4 cellular contexts compared by ENCODE assay signal in genomic region chr11:65672982-65673381, GRCh38.
TF ChIP-seq lines count a peak whose summit lies in the region.

No MANE protein-coding gene starts in this region.

TF ChIP-seq in A549, 52 proteins besides CTCF, POLR2A, EP300 and RAD21:
- peak; percentile 58 for TF ChIP-seq ZC3H11A (IDR thresholded peaks at IDR 0.05)
- no peak for TF ChIP-seq FOSL2 (IDR thresholded peaks at IDR 0.05)
- no peak for TF ChIP-seq FOSL2 (CRISPR knock-in tag; IDR thresholded peaks at IDR 0.05)

TF ChIP-seq in HEK293, 187 proteins besides CTCF, POLR2A, EP300 and RAD21:
- no peak for TF ChIP-seq SALL2 (tag by site-specific recombination; IDR thresholded peaks at IDR 0.05; ENCODE audit: borderline replicate concordance)
- TF ChIP-seq ZNF121 (tag by site-specific recombination; IDR thresholded peaks at IDR 0.05): 0 out of 2 replicates have a peak, but pooled peaks have one; percentile 12

TF ChIP-seq in WTC11, 78 proteins besides CTCF, POLR2A, EP300 and RAD21:
- peak; percentile 33; the same call in 1 of the 2 replicates for TF ChIP-seq HMGA2 (CRISPR knock-in tag; IDR thresholded peaks at IDR 0.05)
- TF ChIP-seq RORB (CRISPR knock-in tag; IDR thresholded peaks at IDR 0.05): no peak
- TF ChIP-seq TP53 (CRISPR knock-in tag; IDR thresholded peaks at IDR 0.05): no peak
- no peak for TF ChIP-seq NR2C2 (CRISPR knock-in tag; IDR thresholded peaks at IDR 0.05)
- TF ChIP-seq, protein P1, sequence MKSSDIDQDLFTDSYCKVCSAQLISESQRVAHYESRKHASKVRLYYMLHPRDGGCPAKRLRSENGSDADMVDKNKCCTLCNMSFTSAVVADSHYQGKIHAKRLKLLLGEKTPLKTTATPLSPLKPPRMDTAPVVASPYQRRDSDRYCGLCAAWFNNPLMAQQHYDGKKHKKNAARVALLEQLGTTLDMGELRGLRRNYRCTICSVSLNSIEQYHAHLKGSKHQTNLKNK (CRISPR knock-in tag; IDR thresholded peaks at IDR 0.05): no peak
- no peak for TF ChIP-seq GTF2I (CRISPR knock-in tag; conservative IDR thresholded peaks at IDR 0.05)
- TF ChIP-seq, protein P2, sequence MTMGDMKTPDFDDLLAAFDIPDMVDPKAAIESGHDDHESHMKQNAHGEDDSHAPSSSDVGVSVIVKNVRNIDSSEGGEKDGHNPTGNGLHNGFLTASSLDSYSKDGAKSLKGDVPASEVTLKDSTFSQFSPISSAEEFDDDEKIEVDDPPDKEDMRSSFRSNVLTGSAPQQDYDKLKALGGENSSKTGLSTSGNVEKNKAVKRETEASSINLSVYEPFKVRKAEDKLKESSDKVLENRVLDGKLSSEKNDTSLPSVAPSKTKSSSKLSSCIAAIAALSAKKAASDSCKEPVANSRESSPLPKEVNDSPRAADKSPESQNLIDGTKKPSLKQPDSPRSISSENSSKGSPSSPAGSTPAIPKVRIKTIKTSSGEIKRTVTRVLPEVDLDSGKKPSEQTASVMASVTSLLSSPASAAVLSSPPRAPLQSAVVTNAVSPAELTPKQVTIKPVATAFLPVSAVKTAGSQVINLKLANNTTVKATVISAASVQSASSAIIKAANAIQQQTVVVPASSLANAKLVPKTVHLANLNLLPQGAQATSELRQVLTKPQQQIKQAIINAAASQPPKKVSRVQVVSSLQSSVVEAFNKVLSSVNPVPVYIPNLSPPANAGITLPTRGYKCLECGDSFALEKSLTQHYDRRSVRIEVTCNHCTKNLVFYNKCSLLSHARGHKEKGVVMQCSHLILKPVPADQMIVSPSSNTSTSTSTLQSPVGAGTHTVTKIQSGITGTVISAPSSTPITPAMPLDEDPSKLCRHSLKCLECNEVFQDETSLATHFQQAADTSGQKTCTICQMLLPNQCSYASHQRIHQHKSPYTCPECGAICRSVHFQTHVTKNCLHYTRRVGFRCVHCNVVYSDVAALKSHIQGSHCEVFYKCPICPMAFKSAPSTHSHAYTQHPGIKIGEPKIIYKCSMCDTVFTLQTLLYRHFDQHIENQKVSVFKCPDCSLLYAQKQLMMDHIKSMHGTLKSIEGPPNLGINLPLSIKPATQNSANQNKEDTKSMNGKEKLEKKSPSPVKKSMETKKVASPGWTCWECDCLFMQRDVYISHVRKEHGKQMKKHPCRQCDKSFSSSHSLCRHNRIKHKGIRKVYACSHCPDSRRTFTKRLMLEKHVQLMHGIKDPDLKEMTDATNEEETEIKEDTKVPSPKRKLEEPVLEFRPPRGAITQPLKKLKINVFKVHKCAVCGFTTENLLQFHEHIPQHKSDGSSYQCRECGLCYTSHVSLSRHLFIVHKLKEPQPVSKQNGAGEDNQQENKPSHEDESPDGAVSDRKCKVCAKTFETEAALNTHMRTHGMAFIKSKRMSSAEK (CRISPR knock-in tag; IDR thresholded peaks at IDR 0.05; ENCODE audit: borderline replicate concordance): no peak
TF ChIP-seq in WTC11: peak in this region for 1.

TF ChIP-seq in K562, 482 proteins besides CTCF, POLR2A, EP300 and RAD21:
- TF ChIP-seq ZNF121 (CRISPR knock-in tag; conservative IDR thresholded peaks at IDR 0.05) (peak; percentile 94), BCOR (IDR thresholded peaks at IDR 0.05) (peak; percentile 40; the same call in 1 of the 2 replicates), RBM25 (IDR thresholded peaks at IDR 0.05; ENCODE audit: low read depth, low read length, severe bottlenecking) (peak; percentile 50), RHOXF2B (CRISPR knock-in tag; conservative IDR thresholded peaks at IDR 0.05) (no peak), RBM14 (IDR thresholded peaks at IDR 0.05; ENCODE audit: borderline replicate concordance, insufficient read depth, low read depth, low read length) (no peak)
